Comparison of ENCODE assay signal across 1 cellular context in the genomic region with DNA sequence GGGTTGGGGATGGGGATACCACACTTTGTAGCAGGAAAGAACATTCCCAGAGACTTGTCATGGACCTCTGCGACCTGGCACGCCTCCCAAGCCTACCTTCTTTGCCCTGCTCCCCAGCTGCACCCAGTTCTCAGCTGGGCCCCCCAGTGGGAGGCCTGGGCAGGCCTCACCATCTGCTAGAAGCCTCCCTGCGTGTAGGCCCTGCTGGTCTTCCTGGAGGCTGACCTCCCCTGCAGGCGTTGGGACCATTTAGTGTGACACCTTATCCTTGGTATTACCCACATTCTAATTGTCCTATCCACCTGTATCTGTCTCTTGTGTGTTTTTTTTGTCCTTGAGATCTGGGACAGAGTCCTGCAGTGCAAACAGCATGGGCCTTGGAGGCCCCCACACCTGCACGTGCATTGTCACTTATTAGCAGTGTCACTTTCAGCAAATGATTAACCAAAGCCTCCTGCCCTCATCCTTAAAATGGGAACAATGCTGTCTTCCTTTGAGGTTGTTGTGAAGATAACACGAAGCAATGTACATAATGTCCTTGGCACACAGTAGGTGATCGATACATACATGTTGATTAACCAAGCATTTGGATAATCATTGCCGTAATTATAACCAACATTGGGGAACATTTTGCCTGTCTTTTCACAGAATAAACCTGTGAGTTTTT.
TF ChIP-seq lines count a peak whose summit lies in the region.

No MANE protein-coding gene starts in this region.

TF ChIP-seq in HepG2, 621 proteins besides CTCF, POLR2A, EP300 and RAD21 (continued from another document and continues in another):
- TF ChIP-seq, protein P1, sequence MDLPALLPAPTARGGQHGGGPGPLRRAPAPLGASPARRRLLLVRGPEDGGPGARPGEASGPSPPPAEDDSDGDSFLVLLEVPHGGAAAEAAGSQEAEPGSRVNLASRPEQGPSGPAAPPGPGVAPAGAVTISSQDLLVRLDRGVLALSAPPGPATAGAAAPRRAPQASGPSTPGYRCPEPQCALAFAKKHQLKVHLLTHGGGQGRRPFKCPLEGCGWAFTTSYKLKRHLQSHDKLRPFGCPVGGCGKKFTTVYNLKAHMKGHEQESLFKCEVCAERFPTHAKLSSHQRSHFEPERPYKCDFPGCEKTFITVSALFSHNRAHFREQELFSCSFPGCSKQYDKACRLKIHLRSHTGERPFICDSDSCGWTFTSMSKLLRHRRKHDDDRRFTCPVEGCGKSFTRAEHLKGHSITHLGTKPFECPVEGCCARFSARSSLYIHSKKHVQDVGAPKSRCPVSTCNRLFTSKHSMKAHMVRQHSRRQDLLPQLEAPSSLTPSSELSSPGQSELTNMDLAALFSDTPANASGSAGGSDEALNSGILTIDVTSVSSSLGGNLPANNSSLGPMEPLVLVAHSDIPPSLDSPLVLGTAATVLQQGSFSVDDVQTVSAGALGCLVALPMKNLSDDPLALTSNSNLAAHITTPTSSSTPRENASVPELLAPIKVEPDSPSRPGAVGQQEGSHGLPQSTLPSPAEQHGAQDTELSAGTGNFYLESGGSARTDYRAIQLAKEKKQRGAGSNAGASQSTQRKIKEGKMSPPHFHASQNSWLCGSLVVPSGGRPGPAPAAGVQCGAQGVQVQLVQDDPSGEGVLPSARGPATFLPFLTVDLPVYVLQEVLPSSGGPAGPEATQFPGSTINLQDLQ (CRISPR knock-in tag; IDR thresholded peaks at IDR 0.05) = no peak
- TF ChIP-seq SNRNP70 (IDR thresholded peaks at IDR 0.05; ENCODE audit: low read depth, low read length) (no peak), MIER2 (CRISPR knock-in tag; IDR thresholded peaks at IDR 0.05) (peak; percentile 58; the same call in 1 of the 2 replicates), ZNF232 (CRISPR knock-in tag; IDR thresholded peaks at IDR 0.05; ENCODE audit: borderline replicate concordance) (no peak; the same call in 1 of the 2 replicates), ZNF468 (CRISPR knock-in tag; IDR thresholded peaks at IDR 0.05) (no peak), ASH2L (IDR thresholded peaks at IDR 0.05; ENCODE audit: insufficient read length, low read depth, low read length) (no peak), ZFP36 (IDR thresholded peaks at IDR 0.05; ENCODE audit: borderline replicate concordance, low read depth, low read length, partially characterized antibody) (no peak), GATA4 (IDR thresholded peaks at IDR 0.05; ENCODE audit: borderline replicate concordance, low read depth) (no peak), ZNF607 (CRISPR knock-in tag; IDR thresholded peaks at IDR 0.05; ENCODE audit: borderline replicate concordance) (peak; percentile 36; the same call in 1 of the 2 replicates), ZNF33A (CRISPR knock-in tag; IDR thresholded peaks at IDR 0.05; ENCODE audit: borderline replicate concordance) (no peak), NFYB (CRISPR knock-in tag; IDR thresholded peaks at IDR 0.05) (no peak), ZNF878 (CRISPR knock-in tag; IDR thresholded peaks at IDR 0.05) (no peak), RFXANK (CRISPR knock-in tag; IDR thresholded peaks at IDR 0.05) (no peak), IRF2 (CRISPR knock-in tag; IDR thresholded peaks at IDR 0.05) (peak; percentile 64; the same call in 1 of the 2 replicates), SMC3 (IDR thresholded peaks at IDR 0.05; ENCODE audit: low read length) (no peak), EEA1 (CRISPR knock-in tag; IDR thresholded peaks at IDR 0.05; ENCODE audit: borderline replicate concordance) (no peak), SP1 (IDR thresholded peaks at IDR 0.05) (no peak), SP1 (CRISPR knock-in tag; IDR thresholded peaks at IDR 0.05) (no peak), GABPB1 (CRISPR knock-in tag; IDR thresholded peaks at IDR 0.05) (no peak; the same call in 1 of the 2 replicates), KAT7 (CRISPR knock-in tag; IDR thresholded peaks at IDR 0.05; ENCODE audit: borderline replicate concordance) (0 out of 2 replicates have a peak, but pooled peaks have one; percentile 32), ETV6 (CRISPR knock-in tag; conservative IDR thresholded peaks at IDR 0.05) (no peak), TBL1XR1 (IDR thresholded peaks at IDR 0.05; ENCODE audit: borderline replicate concordance, low read length, partially characterized antibody) (no peak), NPAS2 (CRISPR knock-in tag; IDR thresholded peaks at IDR 0.05; ENCODE audit: borderline replicate concordance) (no peak), GZF1 (CRISPR knock-in tag; IDR thresholded peaks at IDR 0.05) (no peak), LCORL (IDR thresholded peaks at IDR 0.05) (no peak), LCORL (CRISPR knock-in tag; IDR thresholded peaks at IDR 0.05) (peak; percentile 63; the same call in 1 of the 2 replicates)
- TF ChIP-seq, protein P2, sequence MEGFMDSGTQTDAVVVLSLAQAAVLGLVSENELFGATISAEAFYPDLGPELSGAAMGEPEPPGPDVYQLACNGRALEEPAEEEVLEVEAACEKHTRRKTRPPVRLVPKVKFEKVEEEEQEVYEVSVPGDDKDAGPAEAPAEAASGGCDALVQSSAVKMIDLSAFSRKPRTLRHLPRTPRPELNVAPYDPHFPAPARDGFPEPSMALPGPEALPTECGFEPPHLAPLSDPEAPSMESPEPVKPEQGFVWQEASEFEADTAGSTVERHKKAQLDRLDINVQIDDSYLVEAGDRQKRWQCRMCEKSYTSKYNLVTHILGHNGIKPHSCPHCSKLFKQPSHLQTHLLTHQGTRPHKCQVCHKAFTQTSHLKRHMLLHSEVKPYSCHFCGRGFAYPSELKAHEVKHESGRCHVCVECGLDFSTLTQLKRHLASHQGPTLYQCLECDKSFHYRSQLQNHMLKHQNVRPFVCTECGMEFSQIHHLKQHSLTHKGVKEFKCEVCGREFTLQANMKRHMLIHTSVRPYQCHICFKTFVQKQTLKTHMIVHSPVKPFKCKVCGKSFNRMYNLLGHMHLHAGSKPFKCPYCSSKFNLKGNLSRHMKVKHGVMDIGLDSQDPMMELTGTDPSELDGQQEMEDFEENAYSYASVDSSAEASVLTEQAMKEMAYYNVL (CRISPR knock-in tag; IDR thresholded peaks at IDR 0.05; ENCODE audit: borderline replicate concordance) = 0 out of 2 replicates have a peak, but pooled peaks have one; percentile 18
- TF ChIP-seq, protein P3, sequence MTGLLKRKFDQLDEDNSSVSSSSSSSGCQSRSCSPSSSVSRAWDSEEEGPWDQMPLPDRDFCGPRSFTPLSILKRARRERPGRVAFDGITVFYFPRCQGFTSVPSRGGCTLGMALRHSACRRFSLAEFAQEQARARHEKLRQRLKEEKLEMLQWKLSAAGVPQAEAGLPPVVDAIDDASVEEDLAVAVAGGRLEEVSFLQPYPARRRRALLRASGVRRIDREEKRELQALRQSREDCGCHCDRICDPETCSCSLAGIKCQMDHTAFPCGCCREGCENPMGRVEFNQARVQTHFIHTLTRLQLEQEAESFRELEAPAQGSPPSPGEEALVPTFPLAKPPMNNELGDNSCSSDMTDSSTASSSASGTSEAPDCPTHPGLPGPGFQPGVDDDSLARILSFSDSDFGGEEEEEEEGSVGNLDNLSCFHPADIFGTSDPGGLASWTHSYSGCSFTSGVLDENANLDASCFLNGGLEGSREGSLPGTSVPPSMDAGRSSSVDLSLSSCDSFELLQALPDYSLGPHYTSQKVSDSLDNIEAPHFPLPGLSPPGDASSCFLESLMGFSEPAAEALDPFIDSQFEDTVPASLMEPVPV (CRISPR knock-in tag; IDR thresholded peaks at IDR 0.05) = no peak
- TF ChIP-seq, protein P4, sequence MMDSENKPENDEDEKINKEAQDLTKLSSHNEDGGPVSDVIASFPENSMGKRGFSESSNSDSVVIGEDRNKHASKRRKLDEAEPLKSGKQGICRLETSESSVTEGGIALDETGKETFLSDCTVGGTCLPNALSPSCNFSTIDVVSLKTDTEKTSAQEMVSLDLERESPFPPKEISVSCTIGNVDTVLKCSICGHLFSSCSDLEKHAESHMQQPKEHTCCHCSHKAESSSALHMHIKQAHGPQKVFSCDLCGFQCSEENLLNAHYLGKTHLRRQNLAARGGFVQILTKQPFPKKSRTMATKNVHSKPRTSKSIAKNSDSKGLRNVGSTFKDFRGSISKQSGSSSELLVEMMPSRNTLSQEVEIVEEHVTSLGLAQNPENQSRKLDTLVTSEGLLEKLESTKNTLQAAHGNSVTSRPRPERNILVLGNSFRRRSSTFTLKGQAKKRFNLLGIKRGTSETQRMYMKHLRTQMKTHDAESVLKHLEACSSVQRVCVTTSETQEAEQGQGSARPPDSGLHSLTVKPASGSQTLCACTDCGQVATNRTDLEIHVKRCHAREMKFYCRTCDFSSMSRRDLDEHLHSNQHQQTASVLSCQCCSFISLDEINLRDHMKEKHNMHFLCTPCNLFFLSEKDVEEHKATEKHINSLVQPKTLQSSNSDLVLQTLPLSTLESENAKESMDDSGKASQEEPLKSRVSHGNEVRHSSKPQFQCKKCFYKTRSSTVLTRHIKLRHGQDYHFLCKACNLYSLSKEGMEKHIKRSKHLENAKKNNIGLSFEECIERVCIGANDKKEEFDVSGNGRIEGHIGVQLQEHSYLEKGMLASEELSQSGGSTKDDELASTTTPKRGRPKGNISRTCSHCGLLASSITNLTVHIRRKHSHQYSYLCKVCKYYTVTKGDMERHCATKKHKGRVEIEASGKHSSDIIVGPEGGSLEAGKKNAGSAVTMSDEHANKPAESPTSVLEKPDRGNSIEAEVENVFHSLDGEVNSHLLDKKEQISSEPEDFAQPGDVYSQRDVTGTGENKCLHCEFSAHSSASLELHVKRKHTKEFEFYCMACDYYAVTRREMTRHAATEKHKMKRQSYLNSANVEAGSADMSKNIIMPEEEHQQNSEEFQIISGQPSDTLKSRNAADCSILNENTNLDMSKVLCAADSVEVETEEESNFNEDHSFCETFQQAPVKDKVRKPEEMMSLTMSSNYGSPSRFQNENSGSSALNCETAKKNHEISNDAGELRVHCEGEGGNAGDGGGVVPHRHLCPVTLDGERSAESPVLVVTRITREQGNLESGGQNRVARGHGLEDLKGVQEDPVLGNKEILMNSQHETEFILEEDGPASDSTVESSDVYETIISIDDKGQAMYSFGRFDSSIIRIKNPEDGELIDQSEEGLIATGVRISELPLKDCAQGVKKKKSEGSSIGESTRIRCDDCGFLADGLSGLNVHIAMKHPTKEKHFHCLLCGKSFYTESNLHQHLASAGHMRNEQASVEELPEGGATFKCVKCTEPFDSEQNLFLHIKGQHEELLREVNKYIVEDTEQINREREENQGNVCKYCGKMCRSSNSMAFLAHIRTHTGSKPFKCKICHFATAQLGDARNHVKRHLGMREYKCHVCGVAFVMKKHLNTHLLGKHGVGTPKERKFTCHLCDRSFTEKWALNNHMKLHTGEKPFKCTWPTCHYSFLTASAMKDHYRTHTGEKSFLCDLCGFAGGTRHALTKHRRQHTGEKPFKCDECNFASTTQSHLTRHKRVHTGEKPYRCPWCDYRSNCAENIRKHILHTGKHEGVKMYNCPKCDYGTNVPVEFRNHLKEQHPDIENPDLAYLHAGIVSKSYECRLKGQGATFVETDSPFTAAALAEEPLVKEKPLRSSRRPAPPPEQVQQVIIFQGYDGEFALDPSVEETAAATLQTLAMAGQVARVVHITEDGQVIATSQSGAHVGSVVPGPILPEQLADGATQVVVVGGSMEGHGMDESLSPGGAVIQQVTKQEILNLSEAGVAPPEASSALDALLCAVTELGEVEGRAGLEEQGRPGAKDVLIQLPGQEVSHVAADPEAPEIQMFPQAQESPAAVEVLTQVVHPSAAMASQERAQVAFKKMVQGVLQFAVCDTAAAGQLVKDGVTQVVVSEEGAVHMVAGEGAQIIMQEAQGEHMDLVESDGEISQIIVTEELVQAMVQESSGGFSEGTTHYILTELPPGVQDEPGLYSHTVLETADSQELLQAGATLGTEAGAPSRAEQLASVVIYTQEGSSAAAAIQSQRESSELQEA (CRISPR knock-in tag; IDR thresholded peaks at IDR 0.05; ENCODE audit: not compliant biosample characterization) = no peak
- TF ChIP-seq, protein P5, sequence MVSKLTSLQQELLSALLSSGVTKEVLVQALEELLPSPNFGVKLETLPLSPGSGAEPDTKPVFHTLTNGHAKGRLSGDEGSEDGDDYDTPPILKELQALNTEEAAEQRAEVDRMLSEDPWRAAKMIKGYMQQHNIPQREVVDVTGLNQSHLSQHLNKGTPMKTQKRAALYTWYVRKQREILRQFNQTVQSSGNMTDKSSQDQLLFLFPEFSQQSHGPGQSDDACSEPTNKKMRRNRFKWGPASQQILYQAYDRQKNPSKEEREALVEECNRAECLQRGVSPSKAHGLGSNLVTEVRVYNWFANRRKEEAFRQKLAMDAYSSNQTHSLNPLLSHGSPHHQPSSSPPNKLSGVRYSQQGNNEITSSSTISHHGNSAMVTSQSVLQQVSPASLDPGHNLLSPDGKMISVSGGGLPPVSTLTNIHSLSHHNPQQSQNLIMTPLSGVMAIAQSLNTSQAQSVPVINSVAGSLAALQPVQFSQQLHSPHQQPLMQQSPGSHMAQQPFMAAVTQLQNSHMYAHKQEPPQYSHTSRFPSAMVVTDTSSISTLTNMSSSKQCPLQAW (CRISPR knock-in tag; IDR thresholded peaks at IDR 0.05) = peak; percentile 100
- TF ChIP-seq, protein P6, sequence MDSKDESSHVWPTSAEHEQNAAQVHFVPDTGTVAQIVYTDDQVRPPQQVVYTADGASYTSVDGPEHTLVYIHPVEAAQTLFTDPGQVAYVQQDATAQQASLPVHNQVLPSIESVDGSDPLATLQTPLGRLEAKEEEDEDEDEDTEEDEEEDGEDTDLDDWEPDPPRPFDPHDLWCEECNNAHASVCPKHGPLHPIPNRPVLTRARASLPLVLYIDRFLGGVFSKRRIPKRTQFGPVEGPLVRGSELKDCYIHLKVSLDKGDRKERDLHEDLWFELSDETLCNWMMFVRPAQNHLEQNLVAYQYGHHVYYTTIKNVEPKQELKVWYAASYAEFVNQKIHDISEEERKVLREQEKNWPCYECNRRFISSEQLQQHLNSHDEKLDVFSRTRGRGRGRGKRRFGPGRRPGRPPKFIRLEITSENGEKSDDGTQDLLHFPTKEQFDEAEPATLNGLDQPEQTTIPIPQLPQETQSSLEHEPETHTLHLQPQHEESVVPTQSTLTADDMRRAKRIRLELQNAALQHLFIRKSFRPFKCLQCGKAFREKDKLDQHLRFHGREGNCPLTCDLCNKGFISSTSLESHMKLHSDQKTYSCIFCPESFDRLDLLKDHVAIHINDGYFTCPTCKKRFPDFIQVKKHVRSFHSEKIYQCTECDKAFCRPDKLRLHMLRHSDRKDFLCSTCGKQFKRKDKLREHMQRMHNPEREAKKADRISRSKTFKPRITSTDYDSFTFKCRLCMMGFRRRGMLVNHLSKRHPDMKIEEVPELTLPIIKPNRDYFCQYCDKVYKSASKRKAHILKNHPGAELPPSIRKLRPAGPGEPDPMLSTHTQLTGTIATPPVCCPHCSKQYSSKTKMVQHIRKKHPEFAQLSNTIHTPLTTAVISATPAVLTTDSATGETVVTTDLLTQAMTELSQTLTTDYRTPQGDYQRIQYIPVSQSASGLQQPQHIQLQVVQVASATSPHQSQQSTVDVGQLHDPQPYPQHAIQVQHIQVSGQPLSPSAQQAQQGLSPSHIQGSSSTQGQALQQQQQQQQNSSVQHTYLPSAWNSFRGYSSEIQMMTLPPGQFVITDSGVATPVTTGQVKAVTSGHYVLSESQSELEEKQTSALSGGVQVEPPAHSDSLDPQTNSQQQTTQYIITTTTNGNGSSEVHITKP (CRISPR knock-in tag; IDR thresholded peaks at IDR 0.05; ENCODE audit: low read depth) = 0 out of 2 replicates have a peak, but pooled peaks have one; percentile 66
- TF ChIP-seq, protein P7, sequence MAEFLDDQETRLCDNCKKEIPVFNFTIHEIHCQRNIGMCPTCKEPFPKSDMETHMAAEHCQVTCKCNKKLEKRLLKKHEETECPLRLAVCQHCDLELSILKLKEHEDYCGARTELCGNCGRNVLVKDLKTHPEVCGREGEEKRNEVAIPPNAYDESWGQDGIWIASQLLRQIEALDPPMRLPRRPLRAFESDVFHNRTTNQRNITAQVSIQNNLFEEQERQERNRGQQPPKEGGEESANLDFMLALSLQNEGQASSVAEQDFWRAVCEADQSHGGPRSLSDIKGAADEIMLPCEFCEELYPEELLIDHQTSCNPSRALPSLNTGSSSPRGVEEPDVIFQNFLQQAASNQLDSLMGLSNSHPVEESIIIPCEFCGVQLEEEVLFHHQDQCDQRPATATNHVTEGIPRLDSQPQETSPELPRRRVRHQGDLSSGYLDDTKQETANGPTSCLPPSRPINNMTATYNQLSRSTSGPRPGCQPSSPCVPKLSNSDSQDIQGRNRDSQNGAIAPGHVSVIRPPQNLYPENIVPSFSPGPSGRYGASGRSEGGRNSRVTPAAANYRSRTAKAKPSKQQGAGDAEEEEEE (CRISPR knock-in tag; IDR thresholded peaks at IDR 0.05; ENCODE audit: borderline replicate concordance) = no peak
